ENCODE assay signal across 1 cellular context in the genomic region with DNA sequence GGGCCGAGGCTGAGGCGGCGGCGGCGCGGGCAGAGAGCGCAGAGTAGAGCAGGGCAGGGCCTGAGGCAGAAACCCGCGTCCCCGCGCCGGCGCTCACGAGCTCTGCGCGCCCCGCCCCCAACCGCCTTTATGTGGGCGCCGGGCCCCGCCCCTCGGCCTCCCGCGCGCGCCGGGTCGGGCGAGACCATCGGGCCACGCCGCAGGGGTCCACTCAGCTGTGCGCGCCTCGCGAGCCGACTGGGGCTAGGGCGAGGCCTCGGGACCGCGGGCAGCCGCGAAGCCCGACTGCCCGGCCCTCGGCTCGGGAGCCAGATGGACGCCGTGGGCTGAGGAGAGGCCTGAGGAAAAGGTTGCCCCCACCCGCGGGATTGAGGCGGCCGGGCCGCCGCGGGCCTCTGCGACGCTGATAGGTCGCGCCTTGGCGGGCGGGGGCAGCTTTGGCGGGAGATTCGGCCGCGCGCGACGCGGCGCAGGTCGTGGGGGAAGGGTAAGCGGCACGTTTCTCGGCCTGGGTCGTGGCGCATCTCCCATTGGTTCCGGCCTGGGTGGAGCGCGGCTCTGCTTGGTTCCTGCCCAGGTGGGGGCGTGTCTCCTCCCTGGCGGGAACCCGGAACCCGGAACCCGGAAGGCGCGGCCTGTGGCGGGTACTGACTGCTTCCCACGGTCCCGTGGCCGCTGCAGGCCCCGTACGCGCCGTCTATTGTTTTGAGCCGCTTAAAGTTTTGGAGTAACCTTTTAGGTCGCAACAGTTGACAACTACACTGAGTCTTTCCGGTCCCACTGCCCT.
A peak's percentile ranks its signal among the peaks of the same experiment; 100 is the strongest.
TF ChIP-seq lines count a peak whose summit lies in the region.

A gene (minus strand): TSS at position 104 of the 787 bp plus-strand sequence. CDS start 131 bp downstream, outside the sequence.

TF ChIP-seq in K562, 482 proteins besides CTCF, POLR2A, EP300 and RAD21 (continued from another document and continues in another):
- TF ChIP-seq, protein P1, sequence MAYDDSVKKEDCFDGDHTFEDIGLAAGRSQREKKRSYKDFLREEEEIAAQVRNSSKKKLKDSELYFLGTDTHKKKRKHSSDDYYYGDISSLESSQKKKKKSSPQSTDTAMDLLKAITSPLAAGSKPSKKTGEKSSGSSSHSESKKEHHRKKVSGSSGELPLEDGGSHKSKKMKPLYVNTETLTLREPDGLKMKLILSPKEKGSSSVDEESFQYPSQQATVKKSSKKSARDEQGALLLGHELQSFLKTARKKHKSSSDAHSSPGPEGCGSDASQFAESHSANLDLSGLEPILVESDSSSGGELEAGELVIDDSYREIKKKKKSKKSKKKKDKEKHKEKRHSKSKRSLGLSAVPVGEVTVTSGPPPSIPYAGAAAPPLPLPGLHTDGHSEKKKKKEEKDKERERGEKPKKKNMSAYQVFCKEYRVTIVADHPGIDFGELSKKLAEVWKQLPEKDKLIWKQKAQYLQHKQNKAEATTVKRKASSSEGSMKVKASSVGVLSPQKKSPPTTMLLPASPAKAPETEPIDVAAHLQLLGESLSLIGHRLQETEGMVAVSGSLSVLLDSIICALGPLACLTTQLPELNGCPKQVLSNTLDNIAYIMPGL (CRISPR knock-in tag; IDR thresholded peaks at IDR 0.05), result peak; percentile 92
- no peak for TF ChIP-seq EHMT2 (IDR thresholded peaks at IDR 0.05)
- no peak; the same call in 1 of the 2 replicates for TF ChIP-seq GATAD2A (IDR thresholded peaks at IDR 0.05)
- no peak for TF ChIP-seq RBM34 (IDR thresholded peaks at IDR 0.05; ENCODE audit: borderline replicate concordance, insufficient read depth, low read length)
- no peak for TF ChIP-seq ZC3H4 (CRISPR knock-in tag; IDR thresholded peaks at IDR 0.05; ENCODE audit: borderline replicate concordance)
- TF ChIP-seq HDAC8 (tag; IDR thresholded peaks at IDR 0.05), result no peak
- TF ChIP-seq SNIP1 (IDR thresholded peaks at IDR 0.05; ENCODE audit: low read depth), result no peak
- TF ChIP-seq, protein P2, sequence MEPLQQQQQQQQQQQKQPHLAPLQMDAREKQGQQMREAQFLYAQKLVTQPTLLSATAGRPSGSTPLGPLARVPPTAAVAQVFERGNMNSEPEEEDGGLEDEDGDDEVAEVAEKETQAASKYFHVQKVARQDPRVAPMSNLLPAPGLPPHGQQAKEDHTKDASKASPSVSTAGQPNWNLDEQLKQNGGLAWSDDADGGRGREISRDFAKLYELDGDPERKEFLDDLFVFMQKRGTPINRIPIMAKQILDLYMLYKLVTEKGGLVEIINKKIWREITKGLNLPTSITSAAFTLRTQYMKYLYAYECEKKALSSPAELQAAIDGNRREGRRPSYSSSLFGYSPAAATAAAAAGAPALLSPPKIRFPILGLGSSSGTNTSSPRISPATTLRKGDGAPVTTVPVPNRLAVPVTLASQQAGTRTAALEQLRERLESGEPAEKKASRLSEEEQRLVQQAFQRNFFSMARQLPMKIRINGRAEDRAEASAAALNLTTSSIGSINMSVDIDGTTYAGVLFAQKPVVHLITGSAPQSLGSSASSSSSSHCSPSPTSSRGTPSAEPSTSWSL (CRISPR knock-in tag; IDR thresholded peaks at IDR 0.05; ENCODE audit: borderline replicate concordance), result no peak
- no peak for TF ChIP-seq BACH1 (tag; IDR thresholded peaks at IDR 0.05)
- TF ChIP-seq TCF7 (IDR thresholded peaks at IDR 0.05; ENCODE audit: borderline replicate concordance), result no peak
- TF ChIP-seq CC2D1A (IDR thresholded peaks at IDR 0.05), result no peak
- TF ChIP-seq, protein P3, sequence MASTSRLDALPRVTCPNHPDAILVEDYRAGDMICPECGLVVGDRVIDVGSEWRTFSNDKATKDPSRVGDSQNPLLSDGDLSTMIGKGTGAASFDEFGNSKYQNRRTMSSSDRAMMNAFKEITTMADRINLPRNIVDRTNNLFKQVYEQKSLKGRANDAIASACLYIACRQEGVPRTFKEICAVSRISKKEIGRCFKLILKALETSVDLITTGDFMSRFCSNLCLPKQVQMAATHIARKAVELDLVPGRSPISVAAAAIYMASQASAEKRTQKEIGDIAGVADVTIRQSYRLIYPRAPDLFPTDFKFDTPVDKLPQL (IDR thresholded peaks at IDR 0.05; ENCODE audit: extremely low read depth, insufficient read length), result no peak
- no peak for TF ChIP-seq ZFP1 (CRISPR knock-in tag; IDR thresholded peaks at IDR 0.05)
- TF ChIP-seq, protein P4, sequence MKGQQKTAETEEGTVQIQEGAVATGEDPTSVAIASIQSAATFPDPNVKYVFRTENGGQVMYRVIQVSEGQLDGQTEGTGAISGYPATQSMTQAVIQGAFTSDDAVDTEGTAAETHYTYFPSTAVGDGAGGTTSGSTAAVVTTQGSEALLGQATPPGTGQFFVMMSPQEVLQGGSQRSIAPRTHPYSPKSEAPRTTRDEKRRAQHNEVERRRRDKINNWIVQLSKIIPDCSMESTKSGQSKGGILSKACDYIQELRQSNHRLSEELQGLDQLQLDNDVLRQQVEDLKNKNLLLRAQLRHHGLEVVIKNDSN (CRISPR knock-in tag; IDR thresholded peaks at IDR 0.05), result peak; percentile 67; the same call in 1 of the 2 replicates
- TF ChIP-seq FOS (IDR thresholded peaks at IDR 0.05; ENCODE audit: extremely low read depth, insufficient read length), result peak; percentile 39
- TF ChIP-seq, protein P5, sequence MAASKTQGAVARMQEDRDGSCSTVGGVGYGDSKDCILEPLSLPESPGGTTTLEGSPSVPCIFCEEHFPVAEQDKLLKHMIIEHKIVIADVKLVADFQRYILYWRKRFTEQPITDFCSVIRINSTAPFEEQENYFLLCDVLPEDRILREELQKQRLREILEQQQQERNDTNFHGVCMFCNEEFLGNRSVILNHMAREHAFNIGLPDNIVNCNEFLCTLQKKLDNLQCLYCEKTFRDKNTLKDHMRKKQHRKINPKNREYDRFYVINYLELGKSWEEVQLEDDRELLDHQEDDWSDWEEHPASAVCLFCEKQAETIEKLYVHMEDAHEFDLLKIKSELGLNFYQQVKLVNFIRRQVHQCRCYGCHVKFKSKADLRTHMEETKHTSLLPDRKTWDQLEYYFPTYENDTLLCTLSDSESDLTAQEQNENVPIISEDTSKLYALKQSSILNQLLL (CRISPR knock-in tag; IDR thresholded peaks at IDR 0.05; ENCODE audit: borderline replicate concordance), result no peak
- TF ChIP-seq MAZ (CRISPR knock-in tag; conservative IDR thresholded peaks at IDR 0.05 in 1 of 2, IDR thresholded peaks at IDR 0.05 in 1 of 2), result peak; percentile 92 to 95
- no peak for TF ChIP-seq CBFA2T2 (conservative IDR thresholded peaks at IDR 0.05)
- TF ChIP-seq PHB2 (IDR thresholded peaks at IDR 0.05; ENCODE audit: low read depth), result no peak
- TF ChIP-seq GABPB1 (CRISPR knock-in tag; IDR thresholded peaks at IDR 0.05), result peak; percentile 88
- TF ChIP-seq, protein P6, sequence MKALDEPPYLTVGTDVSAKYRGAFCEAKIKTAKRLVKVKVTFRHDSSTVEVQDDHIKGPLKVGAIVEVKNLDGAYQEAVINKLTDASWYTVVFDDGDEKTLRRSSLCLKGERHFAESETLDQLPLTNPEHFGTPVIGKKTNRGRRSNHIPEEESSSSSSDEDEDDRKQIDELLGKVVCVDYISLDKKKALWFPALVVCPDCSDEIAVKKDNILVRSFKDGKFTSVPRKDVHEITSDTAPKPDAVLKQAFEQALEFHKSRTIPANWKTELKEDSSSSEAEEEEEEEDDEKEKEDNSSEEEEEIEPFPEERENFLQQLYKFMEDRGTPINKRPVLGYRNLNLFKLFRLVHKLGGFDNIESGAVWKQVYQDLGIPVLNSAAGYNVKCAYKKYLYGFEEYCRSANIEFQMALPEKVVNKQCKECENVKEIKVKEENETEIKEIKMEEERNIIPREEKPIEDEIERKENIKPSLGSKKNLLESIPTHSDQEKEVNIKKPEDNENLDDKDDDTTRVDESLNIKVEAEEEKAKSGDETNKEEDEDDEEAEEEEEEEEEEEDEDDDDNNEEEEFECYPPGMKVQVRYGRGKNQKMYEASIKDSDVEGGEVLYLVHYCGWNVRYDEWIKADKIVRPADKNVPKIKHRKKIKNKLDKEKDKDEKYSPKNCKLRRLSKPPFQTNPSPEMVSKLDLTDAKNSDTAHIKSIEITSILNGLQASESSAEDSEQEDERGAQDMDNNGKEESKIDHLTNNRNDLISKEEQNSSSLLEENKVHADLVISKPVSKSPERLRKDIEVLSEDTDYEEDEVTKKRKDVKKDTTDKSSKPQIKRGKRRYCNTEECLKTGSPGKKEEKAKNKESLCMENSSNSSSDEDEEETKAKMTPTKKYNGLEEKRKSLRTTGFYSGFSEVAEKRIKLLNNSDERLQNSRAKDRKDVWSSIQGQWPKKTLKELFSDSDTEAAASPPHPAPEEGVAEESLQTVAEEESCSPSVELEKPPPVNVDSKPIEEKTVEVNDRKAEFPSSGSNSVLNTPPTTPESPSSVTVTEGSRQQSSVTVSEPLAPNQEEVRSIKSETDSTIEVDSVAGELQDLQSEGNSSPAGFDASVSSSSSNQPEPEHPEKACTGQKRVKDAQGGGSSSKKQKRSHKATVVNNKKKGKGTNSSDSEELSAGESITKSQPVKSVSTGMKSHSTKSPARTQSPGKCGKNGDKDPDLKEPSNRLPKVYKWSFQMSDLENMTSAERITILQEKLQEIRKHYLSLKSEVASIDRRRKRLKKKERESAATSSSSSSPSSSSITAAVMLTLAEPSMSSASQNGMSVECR (CRISPR knock-in tag; IDR thresholded peaks at IDR 0.05), result peak; percentile 94
- TF ChIP-seq ZC3H11A (IDR thresholded peaks at IDR 0.05; ENCODE audit: low read depth, low read length), result no peak
- TF ChIP-seq U2AF2 (optimal IDR thresholded peaks at IDR 0.05; ENCODE audit: low read depth, low read length), result no peak
- peak; percentile 91 for TF ChIP-seq POLR2G (IDR thresholded peaks at IDR 0.05; ENCODE audit: low read depth, low read length)
- TF ChIP-seq, protein P7, sequence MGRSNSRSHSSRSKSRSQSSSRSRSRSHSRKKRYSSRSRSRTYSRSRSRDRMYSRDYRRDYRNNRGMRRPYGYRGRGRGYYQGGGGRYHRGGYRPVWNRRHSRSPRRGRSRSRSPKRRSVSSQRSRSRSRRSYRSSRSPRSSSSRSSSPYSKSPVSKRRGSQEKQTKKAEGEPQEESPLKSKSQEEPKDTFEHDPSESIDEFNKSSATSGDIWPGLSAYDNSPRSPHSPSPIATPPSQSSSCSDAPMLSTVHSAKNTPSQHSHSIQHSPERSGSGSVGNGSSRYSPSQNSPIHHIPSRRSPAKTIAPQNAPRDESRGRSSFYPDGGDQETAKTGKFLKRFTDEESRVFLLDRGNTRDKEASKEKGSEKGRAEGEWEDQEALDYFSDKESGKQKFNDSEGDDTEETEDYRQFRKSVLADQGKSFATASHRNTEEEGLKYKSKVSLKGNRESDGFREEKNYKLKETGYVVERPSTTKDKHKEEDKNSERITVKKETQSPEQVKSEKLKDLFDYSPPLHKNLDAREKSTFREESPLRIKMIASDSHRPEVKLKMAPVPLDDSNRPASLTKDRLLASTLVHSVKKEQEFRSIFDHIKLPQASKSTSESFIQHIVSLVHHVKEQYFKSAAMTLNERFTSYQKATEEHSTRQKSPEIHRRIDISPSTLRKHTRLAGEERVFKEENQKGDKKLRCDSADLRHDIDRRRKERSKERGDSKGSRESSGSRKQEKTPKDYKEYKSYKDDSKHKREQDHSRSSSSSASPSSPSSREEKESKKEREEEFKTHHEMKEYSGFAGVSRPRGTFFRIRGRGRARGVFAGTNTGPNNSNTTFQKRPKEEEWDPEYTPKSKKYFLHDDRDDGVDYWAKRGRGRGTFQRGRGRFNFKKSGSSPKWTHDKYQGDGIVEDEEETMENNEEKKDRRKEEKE (IDR thresholded peaks at IDR 0.05; ENCODE audit: borderline replicate concordance in 1 of 2, control insufficient read depth in 1 of 2, low read depth in 2 of 2, low read length in 1 of 2), result peak in 1 of 2 experiments; percentile 84; a peak in 3 of 4 replicates
- TF ChIP-seq CBX5 (IDR thresholded peaks at IDR 0.05; ENCODE audit: borderline replicate concordance, low read depth), result no peak
- TF ChIP-seq THRAP3 (IDR thresholded peaks at IDR 0.05; ENCODE audit: borderline replicate concordance), result no peak
- no peak for TF ChIP-seq ZNF445 (CRISPR knock-in tag; IDR thresholded peaks at IDR 0.05; ENCODE audit: low read depth)
- TF ChIP-seq KDM5B (IDR thresholded peaks at IDR 0.05; ENCODE audit: insufficient replicate concordance, low read depth, low read length), result no peak
- TF ChIP-seq, protein P8, sequence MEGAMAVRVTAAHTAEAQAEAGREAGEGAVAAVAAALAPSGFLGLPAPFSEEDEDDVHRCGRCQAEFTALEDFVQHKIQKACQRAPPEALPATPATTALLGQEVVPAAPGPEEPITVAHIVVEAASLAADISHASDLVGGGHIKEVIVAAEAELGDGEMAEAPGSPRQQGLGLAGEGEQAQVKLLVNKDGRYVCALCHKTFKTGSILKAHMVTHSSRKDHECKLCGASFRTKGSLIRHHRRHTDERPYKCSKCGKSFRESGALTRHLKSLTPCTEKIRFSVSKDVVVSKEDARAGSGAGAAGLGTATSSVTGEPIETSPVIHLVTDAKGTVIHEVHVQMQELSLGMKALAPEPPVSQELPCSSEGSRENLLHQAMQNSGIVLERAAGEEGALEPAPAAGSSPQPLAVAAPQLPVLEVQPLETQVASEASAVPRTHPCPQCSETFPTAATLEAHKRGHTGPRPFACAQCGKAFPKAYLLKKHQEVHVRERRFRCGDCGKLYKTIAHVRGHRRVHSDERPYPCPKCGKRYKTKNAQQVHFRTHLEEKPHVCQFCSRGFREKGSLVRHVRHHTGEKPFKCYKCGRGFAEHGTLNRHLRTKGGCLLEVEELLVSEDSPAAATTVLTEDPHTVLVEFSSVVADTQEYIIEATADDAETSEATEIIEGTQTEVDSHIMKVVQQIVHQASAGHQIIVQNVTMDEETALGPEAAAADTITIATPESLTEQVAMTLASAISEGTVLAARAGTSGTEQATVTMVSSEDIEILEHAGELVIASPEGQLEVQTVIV (CRISPR knock-in tag; IDR thresholded peaks at IDR 0.05; ENCODE audit: borderline replicate concordance), result no peak
- no peak for TF ChIP-seq ZNF79 (CRISPR knock-in tag; IDR thresholded peaks at IDR 0.05; ENCODE audit: low read depth)
- TF ChIP-seq, protein P9, sequence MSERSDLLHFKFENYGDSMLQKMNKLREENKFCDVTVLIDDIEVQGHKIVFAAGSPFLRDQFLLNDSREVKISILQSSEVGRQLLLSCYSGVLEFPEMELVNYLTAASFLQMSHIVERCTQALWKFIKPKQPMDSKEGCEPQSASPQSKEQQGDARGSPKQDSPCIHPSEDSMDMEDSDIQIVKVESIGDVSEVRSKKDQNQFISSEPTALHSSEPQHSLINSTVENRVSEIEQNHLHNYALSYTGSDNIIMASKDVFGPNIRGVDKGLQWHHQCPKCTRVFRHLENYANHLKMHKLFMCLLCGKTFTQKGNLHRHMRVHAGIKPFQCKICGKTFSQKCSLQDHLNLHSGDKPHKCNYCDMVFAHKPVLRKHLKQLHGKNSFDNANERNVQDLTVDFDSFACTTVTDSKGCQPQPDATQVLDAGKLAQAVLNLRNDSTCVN (CRISPR knock-in tag; IDR thresholded peaks at IDR 0.05), result no peak
- TF ChIP-seq, protein P10, sequence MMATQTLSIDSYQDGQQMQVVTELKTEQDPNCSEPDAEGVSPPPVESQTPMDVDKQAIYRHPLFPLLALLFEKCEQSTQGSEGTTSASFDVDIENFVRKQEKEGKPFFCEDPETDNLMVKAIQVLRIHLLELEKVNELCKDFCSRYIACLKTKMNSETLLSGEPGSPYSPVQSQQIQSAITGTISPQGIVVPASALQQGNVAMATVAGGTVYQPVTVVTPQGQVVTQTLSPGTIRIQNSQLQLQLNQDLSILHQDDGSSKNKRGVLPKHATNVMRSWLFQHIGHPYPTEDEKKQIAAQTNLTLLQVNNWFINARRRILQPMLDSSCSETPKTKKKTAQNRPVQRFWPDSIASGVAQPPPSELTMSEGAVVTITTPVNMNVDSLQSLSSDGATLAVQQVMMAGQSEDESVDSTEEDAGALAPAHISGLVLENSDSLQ (IDR thresholded peaks at IDR 0.05), result no peak
- TF ChIP-seq STAG1 (CRISPR knock-in tag; IDR thresholded peaks at IDR 0.05; ENCODE audit: borderline replicate concordance), result no peak
